In genomic region chr3:25313286-25313685, GRCh38 we compare ENCODE assay signal across 33 cellular contexts.
"Had no signal": no experiment of that assay in that cellular context is flagged by ENCODE, and none has a peak within 500 bp of the region (broad histone marks: within the 10 kb centered on the region; RNA-seq: fewer than 3 reads in every experiment).

No MANE protein-coding gene starts in this region.

- H3K4me3 ChIP-seq: cardiac muscle cell, coronary artery, dorsolateral prefrontal cortex, heart right ventricle, lower lobe of right lung, right atrium auricular region, smooth muscle cell, stomach, thyroid gland, upper lobe of left lung, vagina had no signal

- ATAC-seq: activated naive CD8-positive, alpha-beta T cell treated with anti-CD3 and anti-CD28 coated beads, Interleukin-2, amount 50 U/mL, for 24 hours; esophagus mucosa; heart right ventricle; left lobe of liver; lower lobe of right lung; natural killer cell treated with Interleukin-12 subunit alpha and Interleukin-12 subunit beta and Interleukin-15 and Interleukin-18, amount 100 ng/mL, for 72 hours; stimulated activated naive B cell treated with anti-CD40 and anti-IgM and Interleukin-4, amounts not matched to agents 10 μg/mL and 1 μg/mL and 100 μg/mL, for 72 hours; WTC11 had no signal

- H3K27me3 ChIP-seq: cardiac muscle cell, dorsolateral prefrontal cortex, heart right ventricle, right atrium auricular region, stomach, thyroid gland, upper lobe of left lung, vagina had no signal

- H3K4me3 Mint-ChIP-seq: activated CD4-positive, alpha-beta memory T cell treated with anti-CD3 and anti-CD28 coated beads, Interleukin-2, amount 10 ng/mL, durations not matched to agents 7 days and 5 days; activated CD4-positive, alpha-beta T cell treated with anti-CD3 and anti-CD28 coated beads, Interleukin-2, amount 10 ng/mL, durations not matched to agents 7 days and 5 days; activated naive CD4-positive, alpha-beta T cell treated with anti-CD3 and anti-CD28 coated beads, Interleukin-2, amount 50 U/mL, for 24 hours; activated naive CD8-positive, alpha-beta T cell treated with anti-CD3 and anti-CD28 coated beads, Interleukin-2, amount 50 U/mL, for 24 hours; activated T-cell treated with anti-CD3 and anti-CD28 coated beads, Interleukin-2, amount 50 U/mL, for 24 hours; natural killer cell treated with Interleukin-12 subunit alpha and Interleukin-12 subunit beta and Interleukin-15 and Interleukin-18, amount 100 ng/mL, for 72 hours; stimulated activated naive B cell treated with anti-CD40 and anti-IgM and Interleukin-4, amounts not matched to agents 10 μg/mL and 1 μg/mL and 100 μg/mL, for 72 hours; T-helper 1 cell treated with Interleukin-12 subunit alpha and Interleukin-12 subunit beta and Interleukin-4 antibody, amounts not matched to agents 30 μg/mL and 1 μg/mL, for 36 hours; WTC11 had no signal

- H3K4me1 ChIP-seq: heart right ventricle, lower lobe of right lung, right atrium auricular region, stomach, thyroid gland, upper lobe of left lung, vagina had no signal

- H3K36me3 ChIP-seq: cardiac muscle cell, heart right ventricle, lower lobe of right lung, right atrium auricular region, stomach, thyroid gland, upper lobe of left lung, vagina had no signal

- H3K9me3 Mint-ChIP-seq: activated naive CD4-positive, alpha-beta T cell treated with anti-CD3 and anti-CD28 coated beads, Interleukin-2, amount 50 U/mL, for 24 hours; activated naive CD8-positive, alpha-beta T cell treated with anti-CD3 and anti-CD28 coated beads, Interleukin-2, amount 50 U/mL, for 24 hours; natural killer cell treated with Interleukin-12 subunit alpha and Interleukin-12 subunit beta and Interleukin-15 and Interleukin-18, amount 100 ng/mL, for 72 hours; stimulated activated naive B cell treated with anti-CD40 and anti-IgM and Interleukin-4, amounts not matched to agents 10 μg/mL and 1 μg/mL and 100 μg/mL, for 72 hours had no signal

- H3K4me2 ChIP-seq: smooth muscle cell had no signal

- H3K27ac Mint-ChIP-seq: activated CD4-positive, alpha-beta memory T cell treated with anti-CD3 and anti-CD28 coated beads, Interleukin-2, amount 10 ng/mL, durations not matched to agents 7 days and 5 days; activated CD4-positive, alpha-beta T cell treated with anti-CD3 and anti-CD28 coated beads, Interleukin-2, amount 10 ng/mL, durations not matched to agents 7 days and 5 days; activated naive CD4-positive, alpha-beta T cell treated with anti-CD3 and anti-CD28 coated beads, Interleukin-2, amount 50 U/mL, for 24 hours; activated naive CD8-positive, alpha-beta T cell treated with anti-CD3 and anti-CD28 coated beads, Interleukin-2, amount 50 U/mL, for 24 hours; activated T-cell treated with anti-CD3 and anti-CD28 coated beads, Interleukin-2, amount 50 U/mL, for 24 hours; activated T-helper 2 cell treated with anti-CD3 and anti-CD28 coated beads, Interferon-gamma antibody, Interleukin-2, Interleukin-4, amounts not matched to agents 10 μg/mL and 5 μg/mL and 100 μg/mL, durations not matched to agents 14 hours and 24 hours and 36 hours; natural killer cell treated with Interleukin-12 subunit alpha and Interleukin-12 subunit beta and Interleukin-15 and Interleukin-18, amount 100 ng/mL, for 72 hours; stimulated activated naive B cell treated with anti-CD40 and anti-IgM and Interleukin-4, amounts not matched to agents 10 μg/mL and 1 μg/mL and 100 μg/mL, for 72 hours; T-helper 1 cell treated with Interleukin-12 subunit alpha and Interleukin-12 subunit beta and Interleukin-4 antibody, amounts not matched to agents 30 μg/mL and 1 μg/mL, for 36 hours; WTC11 had no signal

- H3K36me3 Mint-ChIP-seq: activated naive CD4-positive, alpha-beta T cell treated with anti-CD3 and anti-CD28 coated beads, Interleukin-2, amount 50 U/mL, for 24 hours; natural killer cell treated with Interleukin-12 subunit alpha and Interleukin-12 subunit beta and Interleukin-15 and Interleukin-18, amount 100 ng/mL, for 72 hours; stimulated activated naive B cell treated with anti-CD40 and anti-IgM and Interleukin-4, amounts not matched to agents 10 μg/mL and 1 μg/mL and 100 μg/mL, for 72 hours; WTC11 had no signal

- H3K27ac ChIP-seq: cardiac muscle cell, coronary artery, dorsolateral prefrontal cortex, heart right ventricle, lower lobe of right lung, right atrium auricular region, stomach, thyroid gland, upper lobe of left lung, vagina had no signal

- DNase-seq: activated CD4-positive, alpha-beta memory T cell treated with anti-CD3 and anti-CD28 coated beads, Interleukin-2, amount 10 ng/mL, durations not matched to agents 7 days and 5 days; activated CD4-positive, alpha-beta T cell treated with anti-CD3 and anti-CD28 coated beads for 1 hour; activated CD4-positive, alpha-beta T cell treated with anti-CD3 and anti-CD28 coated beads, Interleukin-2, amount 10 ng/mL, durations not matched to agents 7 days and 5 days; activated CD8-positive, alpha-beta memory T cell treated with anti-CD3 and anti-CD28 coated beads, Interleukin-2, amount 50 U/mL, for 48 hours; activated naive CD8-positive, alpha-beta T cell treated with anti-CD3 and anti-CD28 coated beads, Interleukin-2, amount 50 U/mL, for 24 hours; activated T-cell treated with anti-CD3 and anti-CD28 coated beads, Interleukin-2, amount 50 U/mL, for 24 hours; anterior cingulate cortex; cerebellar nuclear complex; dorsolateral prefrontal cortex; foreskin melanocyte; heart right ventricle; kidney glomerular epithelial cell; lower lobe of right lung; mesendoderm; stimulated activated CD4-positive, alpha-beta T cell treated with anti-CD3 and anti-CD28 coated beads, Interleukin-1b, Interleukin-23, amount 100 ng/mL, for 48 hours; stimulated activated CD4-positive, alpha-beta T cell treated with anti-CD3 and anti-CD28 coated beads, Interleukin-4, amount 100 ng/mL, for 4 hours; stimulated activated CD8-positive, alpha-beta memory T cell treated with anti-CD3 and anti-CD28 coated beads, Interleukin-4, amount 100 ng/mL, for 48 hours; stimulated activated naive B cell treated with anti-CD40 and anti-IgM and Interleukin-4, amounts not matched to agents 10 μg/mL and 1 μg/mL and 100 μg/mL, for 72 hours; stomach; thyroid gland; upper lobe of left lung had no signal

- H3K27me3 Mint-ChIP-seq: activated CD4-positive, alpha-beta memory T cell treated with anti-CD3 and anti-CD28 coated beads, Interleukin-2, amount 10 ng/mL, durations not matched to agents 7 days and 5 days; activated CD4-positive, alpha-beta T cell treated with anti-CD3 and anti-CD28 coated beads, Interleukin-2, amount 10 ng/mL, durations not matched to agents 7 days and 5 days; activated naive CD8-positive, alpha-beta T cell treated with anti-CD3 and anti-CD28 coated beads, Interleukin-2, amount 50 U/mL, for 24 hours; activated T-cell treated with anti-CD3 and anti-CD28 coated beads, Interleukin-2, amount 50 U/mL, for 24 hours; stimulated activated naive B cell treated with anti-CD40 and anti-IgM and Interleukin-4, amounts not matched to agents 10 μg/mL and 1 μg/mL and 100 μg/mL, for 72 hours had no signal

- H3K4me1 Mint-ChIP-seq: activated CD4-positive, alpha-beta memory T cell treated with anti-CD3 and anti-CD28 coated beads, Interleukin-2, amount 10 ng/mL, durations not matched to agents 7 days and 5 days; activated CD4-positive, alpha-beta T cell treated with anti-CD3 and anti-CD28 coated beads, Interleukin-2, amount 10 ng/mL, durations not matched to agents 7 days and 5 days; activated naive CD4-positive, alpha-beta T cell treated with anti-CD3 and anti-CD28 coated beads, Interleukin-2, amount 50 U/mL, for 24 hours; activated naive CD8-positive, alpha-beta T cell treated with anti-CD3 and anti-CD28 coated beads, Interleukin-2, amount 50 U/mL, for 24 hours; stimulated activated naive B cell treated with anti-CD40 and anti-IgM and Interleukin-4, amounts not matched to agents 10 μg/mL and 1 μg/mL and 100 μg/mL, for 72 hours had no signal
